34 cellular contexts compared by ENCODE assay signal in the genomic region with DNA sequence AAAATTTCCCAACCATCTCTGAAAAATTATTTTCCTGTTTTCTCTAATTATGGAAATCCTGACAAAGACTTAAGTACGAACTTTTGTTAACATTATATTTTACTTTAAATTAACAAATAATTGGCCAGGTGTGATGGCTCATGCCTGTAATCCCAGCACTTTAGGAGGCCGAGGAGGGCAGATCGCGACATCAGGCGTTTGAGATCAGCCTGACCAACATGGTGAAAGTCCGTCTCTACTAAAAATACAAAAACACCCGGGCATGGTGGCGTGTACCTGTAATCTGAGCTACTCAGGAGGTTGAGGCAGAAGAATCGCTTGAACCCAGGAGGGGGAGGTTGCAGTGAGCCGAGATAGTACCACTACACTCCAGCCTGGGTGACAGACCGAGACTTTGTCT. TPM values are rescaled to one million over a fixed set of nuclear protein-coding genes. Genes with fewer than 3 reads are reported as not detected.
"Had no signal": no experiment of that assay in that cellular context is flagged by ENCODE, and none has a peak within 500 bp of the region (broad histone marks: within the 10 kb centered on the region; RNA-seq: fewer than 3 reads in every experiment).

No MANE protein-coding gene starts in this region.

- DNase-seq: Karpas-422, Kasumi-1, MG63, MM.1S, MV-4-11, NCI-H1048, NCI-H1092, NCI-H1092 treated with DMSO at 0.1 percent for 48 hours, NCI-H1105, NCI-H1105 treated with DMSO at 0.1 percent for 48 hours, NCI-H1417, NCI-H1417 treated with DMSO at 0.1 percent for 48 hours, NCI-H1436, NCI-H1436 treated with DMSO at 0.1 percent for 48 hours, NCI-H146, NCI-H1694, NCI-H1694 treated with DMSO at 0.1 percent for 48 hours, NCI-H187, NCI-H187 treated with DMSO at 0.1 percent for 48 hours, NCI-H1930, NCI-H2029, NCI-H2029 treated with DMSO at 0.1 percent for 48 hours, NCI-H2081, NCI-H2081 treated with DMSO at 0.1 percent for 48 hours, NCI-H2107, NCI-H2171, NCI-H2171 treated with DMSO at 0.1 percent for 48 hours, NCI-H2227 treated with DMSO at 0.1 percent for 48 hours, NCI-H226, NCI-H345, NCI-H446, NCI-H446 treated with DMSO at 0.1 percent for 48 hours, NCI-H510A had no signal

RNA-seq across cellular contexts. Expression of a gene that starts 32.2 kb away (rescaled TPM):
- total RNA-seq: MCF 10A had no signal
